Comparison of ENCODE assay signal across 32 cellular contexts in the genomic region with DNA sequence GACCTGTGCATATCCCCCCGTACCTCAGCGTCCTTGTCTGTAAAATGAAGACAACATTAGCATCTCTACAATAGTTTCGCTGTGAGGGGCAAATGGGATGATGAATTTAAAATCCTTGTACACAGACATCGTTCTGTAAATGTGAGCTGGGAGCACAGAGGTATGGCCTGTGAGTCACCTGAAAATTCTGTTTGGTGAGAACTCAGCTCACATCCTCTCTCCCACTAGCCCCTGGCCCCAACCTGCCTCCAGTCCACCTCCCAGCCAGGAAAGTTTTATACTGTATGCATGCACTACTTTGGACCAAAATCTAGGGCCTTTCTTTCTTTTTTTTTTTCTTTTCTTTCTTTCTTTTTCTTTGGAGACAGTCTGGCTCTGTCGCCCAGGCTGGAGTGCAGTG. TPM values are rescaled to one million over a fixed set of nuclear protein-coding genes. Genes with fewer than 3 reads are reported as not detected.
"Had no signal": no experiment of that assay in that cellular context is flagged by ENCODE, and none has a peak within 500 bp of the region (broad histone marks: within the 10 kb centered on the region; RNA-seq: fewer than 3 reads in every experiment).

No MANE protein-coding gene starts in this region.

- H3K9me3 ChIP-seq: colonic mucosa, esophagus squamous epithelium, gastrocnemius medialis, left lung, lower lobe of right lung, mucosa of descending colon had no signal

- ATAC-seq: effector memory CD8-positive, alpha-beta T cell; esophagus mucosa; gastrocnemius medialis; heart right ventricle; left cardiac atrium; left lung; left ventricle myocardium superior; lower lobe of right lung; mucosa of descending colon had no signal

- H3K27ac ChIP-seq: epithelial cell of prostate, esophagus squamous epithelium, gastrocnemius medialis, heart right ventricle, left lung, lower lobe of right lung had no signal

- H3K4me3 ChIP-seq: colonic mucosa, esophagus squamous epithelium, gastrocnemius medialis, heart right ventricle, left lung, lower lobe of right lung, mucosa of descending colon had no signal

- H3K4me1 ChIP-seq: colonic mucosa, gastrocnemius medialis, heart right ventricle, left lung, lower lobe of right lung had no signal

- DNase-seq: colonic mucosa; cortex of kidney; effector CD8-positive, alpha-beta T cell; effector memory CD8-positive, alpha-beta T cell; endodermal cell; erythroblast; esophagus squamous epithelium; foreskin fibroblast; foreskin melanocyte; gastrocnemius medialis; glutamatergic neuron; head of caudate nucleus; heart right ventricle; hippocampal formation; kidney; kidney glomerular epithelial cell; left cardiac atrium; left lung; left ventricle myocardium superior; lower lobe of right lung; mesenchymal stem cell; mucosa of descending colon; naive B cell had no signal

- H3K27me3 ChIP-seq: colonic mucosa had no signal

- H3K36me3 ChIP-seq: colonic mucosa, esophagus squamous epithelium, gastrocnemius medialis, heart right ventricle, left lung, lower lobe of right lung had no signal

RNA-seq across cellular contexts. Expression of gene IZUMO2, which starts 8.7 kb away (rescaled TPM):
- total RNA-seq: dermis microvascular lymphatic vessel endothelial cell, endodermal cell, esophagus mucosa, esophagus squamous epithelium, gastrocnemius medialis, glomerular endothelial cell, heart right ventricle, kidney, left cardiac atrium, left lung, left ventricle myocardium superior, lower leg skin, lower lobe of right lung, lung microvascular endothelial cell, mesenteric fat pad, mesothelial cell of epicardium, mucosa of descending colon, myocyte had no signal

RNA-seq across cellular contexts. Expression of gene MYH14, which starts 31.7 kb away (rescaled TPM):
- total RNA-seq: myocyte had no signal
